ENCODE assay signal across 19 cellular contexts in the genomic region with DNA sequence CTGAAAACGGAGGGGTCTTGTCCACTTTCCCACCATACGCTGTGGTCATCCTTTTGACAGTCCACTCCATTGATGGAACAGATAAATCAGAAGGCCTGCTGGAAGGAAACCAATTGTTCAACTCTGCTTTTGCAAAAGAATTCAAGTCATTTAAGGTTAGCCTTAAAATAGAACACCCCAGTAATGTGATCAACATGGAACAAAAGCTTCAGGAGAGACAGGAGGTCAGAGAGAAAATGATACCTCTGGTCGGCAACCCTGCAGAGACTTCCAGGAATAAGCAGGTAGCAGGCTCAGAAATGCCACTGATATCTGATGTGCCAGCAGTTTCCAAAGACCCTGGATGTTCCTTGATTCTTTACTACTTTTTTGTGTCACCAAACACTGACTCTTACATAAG. TPM values are rescaled to one million over a fixed set of nuclear protein-coding genes. Genes with fewer than 3 reads are reported as not detected.
A peak's percentile ranks its signal among the peaks of the same experiment; 100 is the strongest.
DNase-seq lines count a peak whose midpoint lies in the region; ATAC-seq and TF ChIP-seq lines count a peak whose summit lies in the region.
"Had no signal": no experiment of that assay in that cellular context is flagged by ENCODE, and none has a peak within 500 bp of the region (broad histone marks: within the 10 kb centered on the region; RNA-seq: fewer than 3 reads in every experiment).

No MANE protein-coding gene starts in this region.

- H3F3A ChIP-seq in SK-N-SH (replicated peaks; ENCODE audit: insufficient read depth) = no peaks in the 10 kb centered on the region

- no peak for TF ChIP-seq CTCF in SK-N-SH (IDR thresholded peaks at IDR 0.05)

- peaks cover 9% of the 10 kb centered on the region for H3K36me3 Mint-ChIP-seq in central memory CD8-positive, alpha-beta T cell (ENCODE audit: insufficient read depth)
- H3K36me3 Mint-ChIP-seq: CD4-positive, CD25-positive, alpha-beta regulatory T cell; CD8-positive, alpha-beta T cell had no signal

- no peak overlapping the region for H3K4me3 ChIP-seq in SK-N-SH (ENCODE audit: low read depth in 2 of 2, low read length in 1 of 2)
- H3K4me3 ChIP-seq: BLaER1, HAP-1 had no signal

- no peak overlapping the region for H3K9ac ChIP-seq in SK-N-SH
- H3K9ac ChIP-seq: BLaER1 had no signal

- CTCF ChIA-PET in SK-N-SH (lab: Yijun Ruan, JAX) = no interaction called here

- H3K27ac ChIP-seq in SK-N-SH (ENCODE audit: low read depth in 2 of 2, low read length in 1 of 2) = no peak overlapping the region
- H3K27ac ChIP-seq: 22Rv1, BLaER1, C4-2B had no signal

- no peaks in the 10 kb centered on the region for H3K9me3 Mint-ChIP-seq in central memory CD8-positive, alpha-beta T cell
- H3K9me3 Mint-ChIP-seq: HFFc6 had no signal

- 36% methylated on average over 3 of the region's 3 CpGs for WGBS in SK-N-SH (ENCODE audit: low lambda C conversion rate)

- H3K9me3 ChIP-seq in SK-N-SH = no peaks in the 10 kb centered on the region
- H3K9me3 ChIP-seq: BLaER1, Caco-2, HAP-1 had no signal

- DNase-seq in SK-N-SH (no peak), left ventricle myocardium superior (no peak), cardiac septum (ENCODE audit: low spot score) (no peak), head of caudate nucleus (no peak)
- no peak for DNase-seq in central memory CD8-positive, alpha-beta T cell (ENCODE audit: low spot score in 2 of 2)
- DNase-seq in stimulated activated CD4-positive, alpha-beta T cell treated with anti-CD3 and anti-CD28 coated beads, Interleukin-4, amount 100 ng/mL, for 24 hours = no peak
- DNase-seq: Caco-2; CD4-positive, CD25-positive, alpha-beta regulatory T cell; CD8-positive, alpha-beta T cell; DMS153; DND-41; GOT3; HFFc6 had no signal

- TF ChIP-seq EP300 in SK-N-SH (IDR thresholded peaks at IDR 0.05; ENCODE audit: borderline replicate concordance in 1 of 2, low read depth in 1 of 2, low read length in 1 of 2) = no peak

- no peaks in the 10 kb centered on the region for H3K9me2 ChIP-seq in SK-N-SH

- no peak overlapping the region for H3K4me3 Mint-ChIP-seq in central memory CD8-positive, alpha-beta T cell
- H3K4me3 Mint-ChIP-seq: B cell; CD4-positive, CD25-positive, alpha-beta regulatory T cell; CD8-positive, alpha-beta T cell; HFFc6 had no signal

- ATAC-seq in SK-N-SH treated with all-trans-retinoic acid at 6 μM for 48 hours (peak; percentile 34; the same call in 1 of the 3 replicates), left ventricle myocardium superior (peak; percentile 52)
- no peak for ATAC-seq in central memory CD8-positive, alpha-beta T cell (replicated peaks; ENCODE audit: extremely low read depth, poor library complexity, severe bottlenecking)
- ATAC-seq: CD8-positive, alpha-beta T cell had no signal

- TF ChIP-seq RAD21 in SK-N-SH (IDR thresholded peaks at IDR 0.05; ENCODE audit: low read length) = no peak

- H4K20me1 ChIP-seq in SK-N-SH (ENCODE audit: insufficient read depth) = no peaks in the 10 kb centered on the region
- H4K20me1 ChIP-seq: BLaER1 had no signal

- no peaks in the 10 kb centered on the region for H3K4me1 ChIP-seq in SK-N-SH (ENCODE audit: control insufficient read depth in 1 of 2, insufficient read depth in 2 of 2, low read depth in 1 of 2, low read length in 1 of 2)
- H3K4me1 ChIP-seq: HAP-1 had no signal

- POLR2A ChIA-PET in SK-N-SH (lab: Yijun Ruan, JAX) = no interaction called here

- H3K4me2 ChIP-seq in SK-N-SH = no peak overlapping the region
- H3K4me2 ChIP-seq: BLaER1 had no signal

- H2AFZ ChIP-seq in SK-N-SH (ENCODE audit: low read depth) = no peak overlapping the region

- H3K79me2 ChIP-seq in SK-N-SH (ENCODE audit: insufficient read depth) = no peaks in the 10 kb centered on the region

- intact Hi-C loops in left ventricle myocardium superior (cut with micrococcal nuclease) (no loop called here), cardiac septum (cut with DNase I) (no loop called here), head of caudate nucleus (cut with DNase I) (no loop called here)

- no peaks in the 10 kb centered on the region; the same call in 1 of the 2 replicates for H3K27me3 ChIP-seq in SK-N-SH (ENCODE audit: insufficient read depth)
- H3K27me3 ChIP-seq: BLaER1 had no signal

- no peaks in the 10 kb centered on the region for H3K27me3 Mint-ChIP-seq in central memory CD8-positive, alpha-beta T cell

- H3K27ac Mint-ChIP-seq in central memory CD8-positive, alpha-beta T cell (ENCODE audit: low read depth) = peak overlapping the region; percentile 24
- H3K27ac Mint-ChIP-seq: B cell; CD8-positive, alpha-beta T cell; HFFc6 had no signal

- no peaks in the 10 kb centered on the region for H3K36me3 ChIP-seq in SK-N-SH (replicated peaks in 1 of 2; ENCODE audit: control insufficient read depth in 1 of 2, insufficient read depth in 2 of 2, low read length in 1 of 2)
- H3K36me3 ChIP-seq: BLaER1, HAP-1 had no signal

- peaks cover 16% of the 10 kb centered on the region for H3K4me1 Mint-ChIP-seq in central memory CD8-positive, alpha-beta T cell

TF ChIP-seq in SK-N-SH treated with all-trans-retinoic acid at 6 μM for 48 hours, 23 proteins besides CTCF, POLR2A, EP300 and RAD21 (continues in another document):
- TF ChIP-seq BACH2 (CRISPR knock-in tag; IDR thresholded peaks at IDR 0.05; ENCODE audit: borderline replicate concordance) = no peak
- no peak for TF ChIP-seq ZNF565 (CRISPR knock-in tag; conservative IDR thresholded peaks at IDR 0.05; ENCODE audit: low read depth)
- no peak for TF ChIP-seq ZNF70 (CRISPR knock-in tag; IDR thresholded peaks at IDR 0.05)
- no peak for TF ChIP-seq TCF4 (CRISPR knock-in tag; IDR thresholded peaks at IDR 0.05; ENCODE audit: borderline replicate concordance)
- no peak for TF ChIP-seq TOX (CRISPR knock-in tag; IDR thresholded peaks at IDR 0.05; ENCODE audit: borderline replicate concordance)
- TF ChIP-seq, protein P1, sequence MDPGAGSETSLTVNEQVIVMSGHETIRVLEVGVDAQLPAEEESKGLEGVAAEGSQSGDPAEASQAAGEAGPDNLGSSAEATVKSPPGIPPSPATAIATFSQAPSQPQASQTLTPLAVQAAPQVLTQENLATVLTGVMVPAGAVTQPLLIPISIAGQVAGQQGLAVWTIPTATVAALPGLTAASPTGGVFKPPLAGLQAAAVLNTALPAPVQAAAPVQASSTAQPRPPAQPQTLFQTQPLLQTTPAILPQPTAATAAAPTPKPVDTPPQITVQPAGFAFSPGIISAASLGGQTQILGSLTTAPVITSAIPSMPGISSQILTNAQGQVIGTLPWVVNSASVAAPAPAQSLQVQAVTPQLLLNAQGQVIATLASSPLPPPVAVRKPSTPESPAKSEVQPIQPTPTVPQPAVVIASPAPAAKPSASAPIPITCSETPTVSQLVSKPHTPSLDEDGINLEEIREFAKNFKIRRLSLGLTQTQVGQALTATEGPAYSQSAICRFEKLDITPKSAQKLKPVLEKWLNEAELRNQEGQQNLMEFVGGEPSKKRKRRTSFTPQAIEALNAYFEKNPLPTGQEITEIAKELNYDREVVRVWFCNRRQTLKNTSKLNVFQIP (CRISPR knock-in tag; IDR thresholded peaks at IDR 0.05; ENCODE audit: borderline replicate concordance, low read depth) = no peak
- TF ChIP-seq CREB5 (CRISPR knock-in tag; IDR thresholded peaks at IDR 0.05; ENCODE audit: low read depth) = no peak

TF ChIP-seq in SK-N-SH, 30 proteins besides CTCF, POLR2A, EP300 and RAD21:
- no peak for TF ChIP-seq TAF1 (IDR thresholded peaks at IDR 0.05; ENCODE audit: borderline replicate concordance, low read depth, low read length)
- TF ChIP-seq FOXJ3 (CRISPR knock-in tag; IDR thresholded peaks at IDR 0.05) = no peak
- TF ChIP-seq JUND (IDR thresholded peaks at IDR 0.05) = no peak
- no peak for TF ChIP-seq TCF12 (IDR thresholded peaks at IDR 0.05)
- TF ChIP-seq YY1 (IDR thresholded peaks at IDR 0.05; ENCODE audit: low read depth) = no peak
- no peak for TF ChIP-seq RCOR1 (IDR thresholded peaks at IDR 0.05; ENCODE audit: low read length)
- TF ChIP-seq RFX5 (IDR thresholded peaks at IDR 0.05; ENCODE audit: low read length) = no peak
- no peak for TF ChIP-seq IRF3 (IDR thresholded peaks at IDR 0.05; ENCODE audit: low read depth, low read length)
- TF ChIP-seq SIN3A (IDR thresholded peaks at IDR 0.05; ENCODE audit: borderline replicate concordance, low read depth, low read length) = no peak
- TF ChIP-seq POLR2AphosphoS5 (IDR thresholded peaks at IDR 0.05; ENCODE audit: low read depth, low read length) = no peak
- no peak for TF ChIP-seq TEAD4 (IDR thresholded peaks at IDR 0.05; ENCODE audit: borderline replicate concordance, insufficient read depth)
- TF ChIP-seq MAX (IDR thresholded peaks at IDR 0.05; ENCODE audit: low read depth) = no peak
- no peak for TF ChIP-seq SMC3 (IDR thresholded peaks at IDR 0.05; ENCODE audit: low read depth, low read length)
- no peak for TF ChIP-seq PBX3 (IDR thresholded peaks at IDR 0.05)
- TF ChIP-seq GATA2 (CRISPR knock-in tag; IDR thresholded peaks at IDR 0.05) = no peak

RNA-seq across cellular contexts. Expression of gene SHLD1, which starts 39.6 kb away (rescaled TPM):
- polyA plus RNA-seq in SK-N-SH (2012; rRNA removed) = 4.5 and 5.8 TPM in 2 replicates
- 5.4 and 5.5 TPM in 2 replicates for polyA plus RNA-seq in SK-N-SH (2012; cell fraction: cytosol; rRNA removed)
- polyA plus RNA-seq in SK-N-SH (2012; cell fraction: nucleus; rRNA removed) = 3.0 and 4.1 TPM in 2 replicates
- total RNA-seq in left ventricle myocardium superior (6.9 TPM), cardiac septum (4.3 TPM)
